ENCODE assay signal across 9 cellular contexts in genomic region chr10:74502963-74503608, GRCh38.
DNase-seq lines count a peak whose midpoint lies in the region; ATAC-seq, FAIRE-seq and TF ChIP-seq lines count a peak whose summit lies in the region.
"Had no signal": no experiment of that assay in that cellular context is flagged by ENCODE, and none has a peak within 500 bp of the region (broad histone marks: within the 10 kb centered on the region; RNA-seq: fewer than 3 reads in every experiment).

No MANE protein-coding gene starts in this region.

- H3K79me2 ChIP-seq in K562 (ENCODE audit: control insufficient read depth, insufficient read depth, low read length), result no peaks in the 10 kb centered on the region

- no peak for TF ChIP-seq EP300 in K562 (IDR thresholded peaks at IDR 0.05; ENCODE audit: low read length)

- DNase-seq in GM04504 (ENCODE audit: low read depth), result peak; percentile 46
- peak; percentile 10 for DNase-seq in NCI-H2227 treated with DMSO at 0.1 percent for 48 hours (lab: John Stamatoyannopoulos, UW)
- no peak for DNase-seq in K562 (ENCODE audit: extremely low read depth in 1 of 4, low spot score in 3 of 4)
- DNase-seq in naive B cell, result no peak
- DNase-seq in activated effector memory CD4-positive, alpha-beta T cell treated with anti-CD3 and anti-CD28 coated beads, Interleukin-2, amount 50 U/mL, for 16 hours, result no peak
- DNase-seq in kidney, result no peak
- DNase-seq in G401 (ENCODE audit: low spot score), result no peak
- no peak for DNase-seq in mucosa of gallbladder (ENCODE audit: low spot score)
- DNase-seq: NCI-H1694 treated with DMSO at 0.1 percent for 48 hours had no signal

- peaks cover 5 to 31% (median 18%) of the 10 kb centered on the region in 7 donors for H3K9me3 Mint-ChIP-seq in naive B cell

- no peak overlapping the region for H3K9ac ChIP-seq in K562 (ENCODE audit: insufficient read depth in 1 of 2, low read depth in 2 of 2, low read length in 2 of 2)
- no peak overlapping the region for H3K9ac ChIP-seq in kidney (ENCODE audit: low read length in 2 of 2)

- intact Hi-C loops in K562 (cut with micrococcal nuclease), result no loop called here
- intact Hi-C loops in kidney (cut with DNase I), result no loop called here

- no peaks in the 10 kb centered on the region for H4K20me1 ChIP-seq in K562 (replicated peaks; ENCODE audit: control insufficient read depth, insufficient read depth, low read length)

- no peak overlapping the region for H3K4me2 ChIP-seq in K562 (ENCODE audit: insufficient read depth, low read length)

- no TSS peak for BruUV-seq in K562 (replicated peaks; lab: Mats Ljungman, UMichigan)

- no peak for ATAC-seq in K562
- no peak for ATAC-seq in naive B cell (ENCODE audit: low read depth in 2 of 2)

- peaks cover 5% of the 10 kb centered on the region; the same call in 1 of the 3 replicates for H3K36me3 ChIP-seq in K562 (ENCODE audit: control insufficient read depth, insufficient read depth, low read length)
- no peaks in the 10 kb centered on the region for H3K36me3 ChIP-seq in kidney (ENCODE audit: control insufficient read depth in 1 of 2, insufficient read depth in 2 of 2, low read length in 2 of 2)

- no peak for TF ChIP-seq RAD21 in K562 (CRISPR knock-in tag; conservative IDR thresholded peaks at IDR 0.05 in 1 of 2, IDR thresholded peaks at IDR 0.05 in 1 of 2)

- no peak overlapping the region for H3K27ac ChIP-seq in K562 (ENCODE audit: extremely low read depth, low read depth, low read length)
- H3K27ac ChIP-seq in kidney (ENCODE audit: low read depth in 2 of 2, low read length in 2 of 2), result no peak overlapping the region

- H3K27me3 Mint-ChIP-seq in naive B cell, result no peaks in the 10 kb centered on the region

- no peak overlapping the region for H3K4me3 Mint-ChIP-seq in naive B cell

- H3K36me3 Mint-ChIP-seq in naive B cell, result peaks cover 55 to 57% of the 10 kb centered on the region in 2 donors

- FAIRE-seq in K562 (lab: Jason Lieb, UNC), result no peak
- no peak for FAIRE-seq in kidney (lab: Jason Lieb, UNC)

- TF ChIP-seq POLR2A in K562 (conservative IDR thresholded peaks at IDR 0.05), result no peak

- TF ChIP-seq CTCF in K562 (IDR thresholded peaks at IDR 0.05 in 2 of 3, conservative IDR thresholded peaks at IDR 0.05 in 1 of 3; ENCODE audit: insufficient read depth in 2 of 3, low read depth in 1 of 3, low read length in 3 of 3), result no peak
- no peak for TF ChIP-seq CTCF in kidney (IDR thresholded peaks at IDR 0.05; ENCODE audit: borderline replicate concordance, extremely low read depth, insufficient read depth)

- peaks cover 20 to 28% (median 24%) of the 10 kb centered on the region in 3 donors for H3K4me1 Mint-ChIP-seq in naive B cell

- H3K4me3 ChIP-seq in K562, result no peak overlapping the region
- no peak overlapping the region for H3K4me3 ChIP-seq in kidney (ENCODE audit: low read length in 2 of 2)

- in situ Hi-C loops in K562 (cut with MboI) (no loop called here), G401 (cut with HindIII; ENCODE audit: low sequenced_read_pairs) (no loop called here)

- WGBS in K562 (ENCODE audit: insufficient coverage, low coverage, missing lambda C conversion rate), result 72% methylated on average over 1 of the region's 1 CpG

- no peaks in the 10 kb centered on the region for H3K9me1 ChIP-seq in K562 (ENCODE audit: control insufficient read depth, insufficient read depth, low read length)

- no peaks in the 10 kb centered on the region for H3K27me3 ChIP-seq in K562 (ENCODE audit: control insufficient read depth in 2 of 2, insufficient read depth in 2 of 2, low read length in 2 of 2)

- CTCF ChIA-PET in K562 (lab: Yijun Ruan, JAX; ENCODE audit: low intra/inter-chr PET ratio), result no interaction called here

- no peaks in the 10 kb centered on the region for H3K4me1 ChIP-seq in K562 (replicated peaks in 1 of 2; ENCODE audit: control insufficient read depth in 2 of 2, insufficient read depth in 2 of 2, low read length in 2 of 2)
- no peaks in the 10 kb centered on the region for H3K4me1 ChIP-seq in kidney (ENCODE audit: control insufficient read depth in 1 of 2, insufficient read depth in 1 of 2, low read depth in 1 of 2, low read length in 2 of 2)

- POLR2A ChIA-PET in K562 (lab: Yijun Ruan, JAX), result interaction anchor here (1.4 kb wide), 1 partner anchor 14 kb away, joined by 3 read pairs; no protein-coding TSS in a partner anchor

- no peaks in the 10 kb centered on the region for H3K9me3 ChIP-seq in K562 (replicated peaks; ENCODE audit: control insufficient read depth, insufficient read depth, low read depth, low read length)
- peaks cover 0 to 3% of the 10 kb centered on the region in 2 donors for H3K9me3 ChIP-seq in kidney (ENCODE audit: control insufficient read depth in 1 of 2, low read length in 2 of 2)

- peak overlapping the region in 5 of 6 donors; percentile 18 to 86 (median 66) for H3K27ac Mint-ChIP-seq in naive B cell

- no peak overlapping the region for H2AFZ ChIP-seq in K562 (ENCODE audit: low read depth, low read length)

TF ChIP-seq in K562, 482 proteins besides CTCF, POLR2A, EP300 and RAD21 (continues in another document):
- no peak for TF ChIP-seq SREBF2 (CRISPR knock-in tag; IDR thresholded peaks at IDR 0.05)
- TF ChIP-seq PTBP1 (IDR thresholded peaks at IDR 0.05; ENCODE audit: low read depth, low read length), result no peak
- no peak for TF ChIP-seq KLF10 (CRISPR knock-in tag; IDR thresholded peaks at IDR 0.05)
- no peak for TF ChIP-seq ZNF639 (CRISPR knock-in tag; conservative IDR thresholded peaks at IDR 0.05 in 1 of 2, IDR thresholded peaks at IDR 0.05 in 1 of 2)
- TF ChIP-seq SIRT6 (IDR thresholded peaks at IDR 0.05; ENCODE audit: low read depth, low read length), result no peak
- no peak for TF ChIP-seq MTA2 (IDR thresholded peaks at IDR 0.05; ENCODE audit: low read depth)
- TF ChIP-seq TCFL5 (CRISPR knock-in tag; conservative IDR thresholded peaks at IDR 0.05), result no peak
- TF ChIP-seq PTRF (tag; IDR thresholded peaks at IDR 0.05), result no peak
- TF ChIP-seq ARID3A (IDR thresholded peaks at IDR 0.05; ENCODE audit: borderline replicate concordance, low read depth, low read length), result no peak
- TF ChIP-seq FOSL1 (tag; conservative IDR thresholded peaks at IDR 0.05), result peak; percentile 83
- TF ChIP-seq LEF1 (IDR thresholded peaks at IDR 0.05), result no peak
- TF ChIP-seq ZNF592 (IDR thresholded peaks at IDR 0.05), result no peak
- TF ChIP-seq ZNF316 (IDR thresholded peaks at IDR 0.05), result no peak

Comparison
In these comparisons a context has a peak if more than half of its experiments do, and no peak if none do; other contexts are left out.
1. DNase-seq: peak in GM04504 (single experiment) and NCI-H2227 treated with DMSO at 0.1 percent for 48 hours (single experiment); none in K562 (0 of 4), naive B cell (single experiment), activated effector memory CD4-positive, alpha-beta T cell treated with anti-CD3 and anti-CD28 coated beads, Interleukin-2, amount 50 U/mL, for 16 hours (single experiment), kidney (single experiment), G401 (single experiment) and mucosa of gallbladder (single experiment).